ENCODE assay signal across 8 cellular contexts in the genomic region with DNA sequence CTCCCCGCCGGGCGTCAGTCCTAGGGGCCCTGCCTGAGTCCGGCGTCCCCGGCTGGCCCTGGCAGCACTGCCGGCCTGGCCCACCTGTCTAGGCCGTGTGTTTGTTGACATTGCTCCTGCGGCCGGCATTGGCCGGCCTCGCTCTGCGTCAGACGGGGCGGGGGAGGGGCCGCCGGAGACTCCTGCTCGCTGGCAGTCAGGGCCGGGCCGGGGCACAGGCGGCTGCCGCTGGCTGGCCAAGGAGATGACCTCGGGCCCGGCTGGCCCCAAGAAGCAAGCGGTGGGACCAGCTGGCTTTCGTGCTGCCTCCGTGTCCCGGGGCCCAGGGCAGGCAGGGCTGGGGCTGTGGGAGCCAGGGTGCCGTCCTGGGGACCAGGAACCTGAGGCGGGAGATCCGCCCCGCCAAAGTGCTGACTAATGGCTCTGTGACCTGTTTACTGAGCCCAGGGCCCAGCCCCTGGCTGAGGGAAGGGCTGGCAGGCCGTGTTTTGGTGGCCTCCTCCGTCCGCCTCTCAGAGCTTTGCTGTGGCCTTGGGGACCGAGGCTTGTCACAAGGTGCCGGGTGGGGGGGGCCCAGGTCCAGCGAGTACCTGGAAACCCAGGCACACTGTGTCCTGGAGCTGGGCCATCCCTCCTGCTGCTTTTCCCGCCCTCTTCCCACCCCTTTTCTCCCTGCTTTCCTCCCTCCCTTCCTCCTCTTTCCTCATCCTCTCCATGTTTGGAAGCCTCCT. TPM values are rescaled to one million over a fixed set of nuclear protein-coding genes. Genes with fewer than 3 reads are reported as not detected.
DNase-seq lines count a peak whose midpoint lies in the region; ATAC-seq, FAIRE-seq and TF ChIP-seq lines count a peak whose summit lies in the region.

No MANE protein-coding gene starts in this region.

- TF ChIP-seq CTCF in A673 (conservative IDR thresholded peaks at IDR 0.05; ENCODE audit: low read depth, low read length), result no peak
- TF ChIP-seq CTCF in H1 (IDR thresholded peaks at IDR 0.05; ENCODE audit: control extremely low read depth in 1 of 3, insufficient read depth in 1 of 3, low read depth in 1 of 3, low read length in 3 of 3), result no peak

- H2AFZ ChIP-seq in H1 (ENCODE audit: low read length) (no peak overlapping the region), mesenchymal stem cell (ENCODE audit: low read depth, low read length) (peak overlapping the region; percentile 14)

- H3K9me3 Mint-ChIP-seq in activated CD8-positive, alpha-beta memory T cell treated with anti-CD3 and anti-CD28 coated beads, Interleukin-2, amount 10 ng/mL, durations not matched to agents 7 days and 5 days (ENCODE audit: low read depth), result no peaks in the 10 kb centered on the region

- BruUV-seq in A673 (replicated peaks; lab: Mats Ljungman, UMichigan), result no TSS peak

- H3K4me3 ChIP-seq in A673 (ENCODE audit: low read depth, low read length, poor library complexity, severe bottlenecking) (peak overlapping the region; percentile 70), H1 (ENCODE audit: extremely low read depth in 1 of 4, insufficient read depth in 2 of 4, low read depth in 3 of 4, low read length in 4 of 4) (peak overlapping the region; percentile 38 to 75 (median 62)), mesenchymal stem cell (ENCODE audit: insufficient read depth in 1 of 2, low read depth in 1 of 2, low read length in 2 of 2) (peak overlapping the region; percentile 80 to 85)

- H3K4me2 ChIP-seq in H1 (ENCODE audit: insufficient read depth in 1 of 2, low read depth in 2 of 2, low read length in 2 of 2) (peak overlapping the region; percentile 85 to 99), mesenchymal stem cell (ENCODE audit: low read length, poor library complexity, severe bottlenecking) (peak overlapping the region; percentile 98)

- H3K36me3 ChIP-seq in A673 (ENCODE audit: insufficient read depth, low read length, poor library complexity, severe bottlenecking), result peaks cover 4% of the 10 kb centered on the region
- H3K36me3 ChIP-seq in H1 (ENCODE audit: control insufficient read depth in 2 of 4, insufficient read depth in 4 of 4, low read length in 3 of 4), result peaks cover 0 to 7% (median 3%) of the 10 kb centered on the region in 4 experiments; a peak in 3 of 8 replicates
- peaks cover 15 to 33% of the 10 kb centered on the region in 2 experiments for H3K36me3 ChIP-seq in mesenchymal stem cell (ENCODE audit: control insufficient read depth in 1 of 2, insufficient read depth in 2 of 2, low read depth in 1 of 2, low read length in 2 of 2)

- H3K9me3 ChIP-seq in A673 (ENCODE audit: low read depth, low read length, poor library complexity, severe bottlenecking), result no peaks in the 10 kb centered on the region
- H3K9me3 ChIP-seq in H1 (ENCODE audit: insufficient read depth in 2 of 2, low read depth in 1 of 2, low read length in 1 of 2), result no peaks in the 10 kb centered on the region
- H3K9me3 ChIP-seq in mesenchymal stem cell (ENCODE audit: control insufficient read depth, low read length), result no peaks in the 10 kb centered on the region

- no peaks in the 10 kb centered on the region for H3K36me3 Mint-ChIP-seq in activated CD8-positive, alpha-beta memory T cell treated with anti-CD3 and anti-CD28 coated beads, Interleukin-2, amount 10 ng/mL, durations not matched to agents 7 days and 5 days

- peak overlapping the region; percentile 75 for H3K4me3 Mint-ChIP-seq in activated CD8-positive, alpha-beta memory T cell treated with anti-CD3 and anti-CD28 coated beads, Interleukin-2, amount 10 ng/mL, durations not matched to agents 7 days and 5 days

- peaks cover 0 to 35% of the 10 kb centered on the region in 2 experiments; a peak in 1 of 4 replicates for H3K79me2 ChIP-seq in H1 (ENCODE audit: control insufficient read depth in 1 of 2, insufficient read depth in 2 of 2, low read length in 2 of 2)

- H4K91ac ChIP-seq in H1 (replicated peaks; ENCODE audit: insufficient read length, low read length) (no peak overlapping the region), mesenchymal stem cell (ENCODE audit: low read length) (peak overlapping the region; percentile 23)

- H3K79me1 ChIP-seq in H1 (ENCODE audit: low read depth, low read length) (peaks cover 5% of the 10 kb centered on the region), mesenchymal stem cell (replicated peaks; ENCODE audit: low read length, poor library complexity, severe bottlenecking) (peaks cover 35% of the 10 kb centered on the region)

- H2BK120ac ChIP-seq in H1 (replicated peaks; ENCODE audit: low read depth, low read length) (no peak overlapping the region), mesenchymal stem cell (ENCODE audit: low read depth, low read length) (no peak overlapping the region)

- TF ChIP-seq RAD21 in H1 (IDR thresholded peaks at IDR 0.05 in 1 of 2, conservative IDR thresholded peaks at IDR 0.05 in 1 of 2; ENCODE audit: low read depth in 2 of 2, low read length in 2 of 2), result no peak

- ATAC-seq in GM18867 (IDR thresholded peaks at IDR 0.05; ENCODE audit: unreplicated experiment), result peak; percentile 59
- peak; percentile 60 for ATAC-seq in HG03108 (IDR thresholded peaks at IDR 0.05; ENCODE audit: unreplicated experiment)
- ATAC-seq in activated CD8-positive, alpha-beta memory T cell treated with anti-CD3 and anti-CD28 coated beads, Interleukin-2, amount 10 ng/mL, durations not matched to agents 7 days and 5 days, result peak; percentile 70

- H3K4ac ChIP-seq in H1 (replicated peaks; ENCODE audit: insufficient read length, low read depth, low read length), result no peak overlapping the region
- H3K4ac ChIP-seq in mesenchymal stem cell (ENCODE audit: low read depth in 1 of 2, low read length in 2 of 2), result peak overlapping the region in 1 of 2 experiments; percentile 40

- intact Hi-C loops in A673 (cut with micrococcal nuclease; ENCODE audit: unreplicated experiment), result no loop called here

- H4K8ac ChIP-seq in H1 (ENCODE audit: extremely low read depth, insufficient read depth, low read length), result peak overlapping the region; percentile 35; the same call in 1 of the 2 replicates
- H4K8ac ChIP-seq in mesenchymal stem cell (ENCODE audit: low read length), result peak overlapping the region; percentile 54

- H3K18ac ChIP-seq in H1 (ENCODE audit: extremely low read depth, low read length) (peak overlapping the region; percentile 73; the same call in 1 of the 2 replicates), mesenchymal stem cell (ENCODE audit: low read depth in 1 of 2, low read length in 2 of 2) (peak overlapping the region; percentile 67 to 77)

- H2BK12ac ChIP-seq in H1 (ENCODE audit: low read depth, low read length) (peak overlapping the region; percentile 70), mesenchymal stem cell (ENCODE audit: low read length in 2 of 2) (peak overlapping the region in 1 of 2 experiments; percentile 45)

- H3K27me3 ChIP-seq in A673 (replicated peaks; ENCODE audit: insufficient read depth, low read depth, low read length, poor library complexity) (no peaks in the 10 kb centered on the region), H1 (replicated peaks in 1 of 4; ENCODE audit: control insufficient read depth in 3 of 4, extremely low read depth in 1 of 4, insufficient read depth in 3 of 4, low read length in 3 of 4) (no peaks in the 10 kb centered on the region), mesenchymal stem cell (ENCODE audit: control insufficient read depth in 1 of 2, insufficient read depth in 1 of 2, low read length in 2 of 2) (no peaks in the 10 kb centered on the region)

- H4K20me1 ChIP-seq in H1 (replicated peaks in 1 of 2; ENCODE audit: control insufficient read depth in 1 of 2, insufficient read depth in 2 of 2, low read length in 2 of 2), result peaks cover 16 to 20% of the 10 kb centered on the region in 2 experiments

- CTCF ChIA-PET in A673 (lab: Charles Lee) (interaction anchor here (0.6 kb wide), 1 partner anchor 50 kb away, joined by 4 read pairs; no protein-coding TSS in a partner anchor), H1 (lab: Charles Lee; ENCODE audit: partially characterized antibody) (interaction anchor here (1.1 kb wide), 1 partner anchor 17 kb away, joined by 3 read pairs; no protein-coding TSS in a partner anchor)
- CTCF ChIA-PET in activated CD8-positive, alpha-beta memory T cell treated with anti-CD3 and anti-CD28 coated beads, Interleukin-2, amount 10 ng/mL, durations not matched to agents 7 days and 5 days (lab: Charles Lee), result no interaction called here

- H3K9ac ChIP-seq in H1 (replicated peaks in 1 of 4; ENCODE audit: extremely low read depth in 1 of 4, low read depth in 3 of 4, low read length in 3 of 4) (peak overlapping the region in 3 of 4 experiments; percentile 49 to 75 (median 70); a peak in 6 of 7 replicates), mesenchymal stem cell (ENCODE audit: low read length) (peak overlapping the region; percentile 90)

- H2BK15ac ChIP-seq in H1 (ENCODE audit: low read length), result 0 out of 2 replicates have a peak overlapping the region, but pooled peaks have one; percentile 4
- peak overlapping the region; percentile 15 for H2BK15ac ChIP-seq in mesenchymal stem cell (ENCODE audit: low read depth, poor library complexity, severe bottlenecking)

- 13% methylated on average over 34 of the region's 39 CpGs; no CpG with 5 or more reads in 1 of the 2 experiments for WGBS in H1 (ENCODE audit: extremely low coverage in 1 of 2, insufficient coverage in 1 of 2, insufficient read length in 1 of 2, insufficient replicate concordance in 2 of 2, low coverage in 1 of 2, low lambda C conversion rate in 2 of 2, missing lambda C conversion rate in 1 of 2), 2 experiments
- 5% methylated on average over 38 of the region's 39 CpGs for WGBS in mesenchymal stem cell

- H2BK20ac ChIP-seq in H1 (ENCODE audit: low read length), result no peak overlapping the region

- peaks cover 9% of the 10 kb centered on the region; the same call in 1 of the 2 replicates for H3K23me2 ChIP-seq in H1 (ENCODE audit: low read depth, low read length)

- H2AK5ac ChIP-seq in H1 (ENCODE audit: low read depth, low read length) (no peak overlapping the region), mesenchymal stem cell (ENCODE audit: low read length, severe bottlenecking) (no peak overlapping the region)

- H3K14ac ChIP-seq in H1 (ENCODE audit: insufficient read length) (no peak overlapping the region), mesenchymal stem cell (ENCODE audit: low read length in 2 of 2) (peak overlapping the region in 1 of 2 experiments; percentile 19)

- FAIRE-seq in H1 (lab: Jason Lieb, UNC), result no peak

- no peak overlapping the region for H4K5ac ChIP-seq in H1 (ENCODE audit: insufficient read length, low read depth, low read length)

- H2BK5ac ChIP-seq in H1 (ENCODE audit: low read depth, low read length), result peak overlapping the region; percentile 83
- no peak overlapping the region for H2BK5ac ChIP-seq in mesenchymal stem cell (ENCODE audit: low read depth, low read length, poor library complexity, severe bottlenecking)

- peak; percentile 46 for DNase-seq in A673 (ENCODE audit: low spot score)
- DNase-seq in NCI-H69 (lab: John Stamatoyannopoulos, UW), result peak; percentile 91
- DNase-seq in activated CD8-positive, alpha-beta memory T cell treated with anti-CD3 and anti-CD28 coated beads, Interleukin-2, amount 10 ng/mL, durations not matched to agents 7 days and 5 days, result peak; percentile 79
- peak; percentile 53 to 90 for DNase-seq in H1 (ENCODE audit: low read depth in 1 of 2, low spot score in 2 of 2)
- peak; percentile 92 for DNase-seq in mesenchymal stem cell
- DNase-seq in stimulated activated CD4-positive, alpha-beta T cell treated with anti-CD3 and anti-CD28 coated beads, TNF-alpha, amount 100 ng/mL, for 48 hours (ENCODE audit: low read depth in 3 of 3), result peak; percentile 20 to 71 (median 39)

- H3K4me1 ChIP-seq in A673 (ENCODE audit: insufficient read depth, low read length, poor library complexity, severe bottlenecking) (peaks cover 12% of the 10 kb centered on the region), H1 (replicated peaks in 1 of 4; ENCODE audit: control insufficient read depth in 3 of 4, insufficient read depth in 4 of 4, low read length in 3 of 4) (peaks cover 0 to 16% (median 14%) of the 10 kb centered on the region in 4 experiments; a peak in 6 of 7 replicates), mesenchymal stem cell (ENCODE audit: control insufficient read depth, insufficient read depth, low read depth, low read length) (peaks cover 37% of the 10 kb centered on the region)

- peaks cover 12% of the 10 kb centered on the region for H3K4me1 Mint-ChIP-seq in activated CD8-positive, alpha-beta memory T cell treated with anti-CD3 and anti-CD28 coated beads, Interleukin-2, amount 10 ng/mL, durations not matched to agents 7 days and 5 days

- POLR2A ChIA-PET in A673 (lab: Charles Lee; ENCODE audit: low non-redundant PET), result interaction anchor here (0.6 kb wide), 1 partner anchor 115 kb away, joined by 4 read pairs; no protein-coding TSS in a partner anchor
- POLR2A ChIA-PET in H1 (lab: Charles Lee; ENCODE audit: partially characterized antibody), result interaction anchor here (0.7 to 2.6 kb wide), 11 partner anchors 10 to 238 kb away, joined by 3 to 10 read pairs (median 3); partner anchors contain the start of gene PUS1

- H3K23ac ChIP-seq in H1 (ENCODE audit: insufficient read length) (no peak overlapping the region), mesenchymal stem cell (ENCODE audit: low read length in 2 of 2) (no peak overlapping the region)

- no peaks in the 10 kb centered on the region for H3K27me3 Mint-ChIP-seq in activated CD8-positive, alpha-beta memory T cell treated with anti-CD3 and anti-CD28 coated beads, Interleukin-2, amount 10 ng/mL, durations not matched to agents 7 days and 5 days

- TF ChIP-seq EP300 in H1 (IDR thresholded peaks at IDR 0.05; ENCODE audit: borderline replicate concordance in 1 of 2, low read depth in 2 of 2, low read length in 2 of 2), result peak; percentile 3 to 65; a peak in 2 of 3 replicates

- H3K27ac Mint-ChIP-seq in activated CD8-positive, alpha-beta memory T cell treated with anti-CD3 and anti-CD28 coated beads, Interleukin-2, amount 10 ng/mL, durations not matched to agents 7 days and 5 days, result no peak overlapping the region

- peak overlapping the region; percentile 76 for H3K27ac ChIP-seq in A673 (ENCODE audit: low read depth, low read length, poor library complexity, severe bottlenecking)
- peak overlapping the region; percentile 70; the same call in 1 of the 2 replicates for H3K27ac ChIP-seq in H1 (ENCODE audit: low read depth, low read length)
- peak overlapping the region; percentile 82 for H3K27ac ChIP-seq in mesenchymal stem cell (ENCODE audit: low read length, poor library complexity, severe bottlenecking)

- peak in 1 of 2 experiments; percentile 77; a peak in 2 of 3 replicates for TF ChIP-seq POLR2A in H1 (IDR thresholded peaks at IDR 0.05; ENCODE audit: control extremely low read depth in 1 of 2, low read depth in 2 of 2, low read length in 2 of 2)

- no peak overlapping the region for H3K56ac ChIP-seq in H1 (replicated peaks; ENCODE audit: insufficient read length, low read depth, low read length)

RNA-seq across cellular contexts. Expression of gene ULK1, which starts 1.8 kb away (rescaled TPM):
- total RNA-seq in A673 (2021), result 56.1 and 57.3 TPM in 2 replicates
- total RNA-seq in activated CD8-positive, alpha-beta memory T cell treated with anti-CD3 and anti-CD28 coated beads, Interleukin-2, amount 10 ng/mL, durations not matched to agents 7 days and 5 days, result 10 to 100 TPM; 20.2 to 24.4 TPM
- total RNA-seq in H1 (2021; fragmentation: NEBNext Ultra II Directional; extraction: Animal tissue kit (Norgen Biotek cat#: 25700)), result 44.1 and 48.5 TPM in 2 replicates
- polyA plus RNA-seq in H1 (2011; rRNA removed), result 13.0 and 26.4 TPM in 2 replicates
- 11.9 TPM for polyA plus RNA-seq in H1 (2011; cell fraction: cytosol; rRNA removed)
- polyA plus RNA-seq in H1 (2011; cell fraction: nucleus; rRNA removed), result 127 TPM
- 26.7 to 43.8 TPM (median 39.0 TPM) in 4 replicates for polyA plus RNA-seq in H1 (2012, experiment 1 of 2)
- 26.9 TPM for polyA plus RNA-seq in H1 (2012, experiment 2 of 2)
- 23.4 TPM for polyA plus RNA-seq in H1 (2013, experiment 1 of 2)
- 23.0 TPM for polyA plus RNA-seq in H1 (2013, experiment 2 of 2)
- 12.9 and 16.5 TPM in 2 replicates for polyA minus RNA-seq in H1 (2011; rRNA and poly(A)+ RNA removed)
- polyA minus RNA-seq in H1 (2011; cell fraction: cytosol; rRNA and poly(A)+ RNA removed), result 29.4 TPM
- 42.7 TPM for polyA minus RNA-seq in H1 (2011; cell fraction: nucleus; rRNA and poly(A)+ RNA removed)
- polyA plus RNA-seq in mesenchymal stem cell (2013, experiment 1 of 2), result 18.5 TPM
- 17.7 TPM for polyA plus RNA-seq in mesenchymal stem cell (2013, experiment 2 of 2)

RNA-seq across cellular contexts. Expression of gene PUS1, which starts 32.8 kb away (rescaled TPM):
- total RNA-seq in A673 (2021), result 83.3 and 103 TPM in 2 replicates
- 10 to 100 TPM; 64.2 to 69.3 TPM for total RNA-seq in activated CD8-positive, alpha-beta memory T cell treated with anti-CD3 and anti-CD28 coated beads, Interleukin-2, amount 10 ng/mL, durations not matched to agents 7 days and 5 days
- total RNA-seq in H1 (2021; fragmentation: NEBNext Ultra II Directional; extraction: Animal tissue kit (Norgen Biotek cat#: 25700)), result 81.2 and 82.5 TPM in 2 replicates
- polyA plus RNA-seq in H1 (2011; rRNA removed), result 48.1 and 65.7 TPM in 2 replicates
- polyA plus RNA-seq in H1 (2011; cell fraction: cytosol; rRNA removed), result 74.1 TPM
- polyA plus RNA-seq in H1 (2011; cell fraction: nucleus; rRNA removed), result 85.2 TPM
- polyA plus RNA-seq in H1 (2012, experiment 1 of 2), result 57.7 to 80.3 TPM (median 73.5 TPM) in 4 replicates
- polyA plus RNA-seq in H1 (2012, experiment 2 of 2), result 51.6 TPM
- 42.1 TPM for polyA plus RNA-seq in H1 (2013, experiment 1 of 2)
- polyA plus RNA-seq in H1 (2013, experiment 2 of 2), result 42.7 TPM
- polyA minus RNA-seq in H1 (2011; rRNA and poly(A)+ RNA removed), result 28.4 and 37.6 TPM in 2 replicates
- polyA minus RNA-seq in H1 (2011; cell fraction: cytosol; rRNA and poly(A)+ RNA removed), result 50.9 TPM
- 40.6 TPM for polyA minus RNA-seq in H1 (2011; cell fraction: nucleus; rRNA and poly(A)+ RNA removed)
- polyA plus RNA-seq in mesenchymal stem cell (2013, experiment 1 of 2), result 10.5 TPM
- polyA plus RNA-seq in mesenchymal stem cell (2013, experiment 2 of 2), result 10.3 TPM

RNA-seq across cellular contexts. Expression of gene EP400, which starts 53.5 kb away (rescaled TPM):
- total RNA-seq in A673 (2021), result 80.1 and 91.4 TPM in 2 replicates
- total RNA-seq in activated CD8-positive, alpha-beta memory T cell treated with anti-CD3 and anti-CD28 coated beads, Interleukin-2, amount 10 ng/mL, durations not matched to agents 7 days and 5 days, result 10 to 100 TPM; 54.1 to 68.0 TPM
- total RNA-seq in H1 (2021; fragmentation: NEBNext Ultra II Directional; extraction: Animal tissue kit (Norgen Biotek cat#: 25700)), result 69.6 and 69.7 TPM in 2 replicates
- polyA plus RNA-seq in H1 (2011; rRNA removed), result 13.1 and 16.2 TPM in 2 replicates
- 9.9 TPM for polyA plus RNA-seq in H1 (2011; cell fraction: cytosol; rRNA removed)
- 43.9 TPM for polyA plus RNA-seq in H1 (2011; cell fraction: nucleus; rRNA removed)
- polyA plus RNA-seq in H1 (2012, experiment 1 of 2), result 41.3 to 47.5 TPM (median 44.4 TPM) in 4 replicates
- polyA plus RNA-seq in H1 (2012, experiment 2 of 2), result 14.9 TPM
- 29.6 TPM for polyA plus RNA-seq in H1 (2013, experiment 1 of 2)
- 24.5 TPM for polyA plus RNA-seq in H1 (2013, experiment 2 of 2)
- 22.0 and 23.0 TPM in 2 replicates for polyA minus RNA-seq in H1 (2011; rRNA and poly(A)+ RNA removed)
- 27.4 TPM for polyA minus RNA-seq in H1 (2011; cell fraction: cytosol; rRNA and poly(A)+ RNA removed)
- polyA minus RNA-seq in H1 (2011; cell fraction: nucleus; rRNA and poly(A)+ RNA removed), result 33.5 TPM
- 12.8 TPM for polyA plus RNA-seq in mesenchymal stem cell (2013, experiment 1 of 2)
- polyA plus RNA-seq in mesenchymal stem cell (2013, experiment 2 of 2), result 11.6 TPM

Comparison
In these comparisons a context has a peak if more than half of its experiments do, and no peak if none do; other contexts are left out.
1. Peak in every context shown above with its lines: DNase-seq, ATAC-seq, H3K4me3 ChIP-seq and H3K27ac ChIP-seq.
2. DNase-seq: peak in every context shown above with its lines; median percentile 92 in mesenchymal stem cell; 91 in NCI-H69; 79 in activated CD8-positive, alpha-beta memory T cell treated with anti-CD3 and anti-CD28 coated beads, Interleukin-2, amount 10 ng/mL, durations not matched to agents 7 days and 5 days; 72 in H1; 46 in A673; 39 in stimulated activated CD4-positive, alpha-beta T cell treated with anti-CD3 and anti-CD28 coated beads, TNF-alpha, amount 100 ng/mL, for 48 hours.